In the genomic region with DNA sequence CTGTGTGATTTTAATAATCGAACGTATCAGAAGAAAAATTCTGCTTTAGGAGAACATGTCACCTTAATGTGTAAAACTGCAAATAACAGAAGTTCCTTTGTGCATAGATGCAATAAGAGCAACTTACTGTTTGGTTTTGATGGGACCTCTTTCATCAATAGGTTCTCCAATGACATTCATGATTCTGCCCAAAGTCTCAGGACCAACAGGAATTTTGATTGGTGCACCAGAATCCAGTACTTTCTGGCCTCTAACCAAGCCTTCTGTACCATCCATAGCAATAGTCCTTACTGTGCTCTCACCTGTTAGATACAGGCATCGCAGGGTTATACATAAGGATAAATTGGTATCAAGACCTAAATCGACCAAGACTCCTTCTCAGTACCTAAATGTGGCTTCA, we compare ENCODE assay signal across 8 cellular contexts. TPM values are rescaled to one million over a fixed set of nuclear protein-coding genes. Genes with fewer than 3 reads are reported as not detected.
DNase-seq lines count a peak whose midpoint lies in the region; ATAC-seq and TF ChIP-seq lines count a peak whose summit lies in the region.

No MANE protein-coding gene starts in this region.

- intact Hi-C loops in CD4-positive, alpha-beta memory T cell (cut with micrococcal nuclease): no loop called here

- 58 to 68% methylated on average over 4 of the region's 4 CpGs for WGBS in endodermal cell (ENCODE audit: insufficient coverage in 1 of 2, insufficient read length in 1 of 2), 2 experiments

- H3K9me3 ChIP-seq in CD4-positive, alpha-beta memory T cell (ENCODE audit: control insufficient read depth in 1 of 2, low read length in 2 of 2): no peaks in the 10 kb centered on the region
- H3K9me3 ChIP-seq in NT2/D1 (ENCODE audit: insufficient read depth, low read length) (no peaks in the 10 kb centered on the region), endodermal cell (ENCODE audit: control insufficient read depth, low read length) (no peaks in the 10 kb centered on the region), neuron (ENCODE audit: low read length) (no peaks in the 10 kb centered on the region)

- H3K27me3 ChIP-seq in CD4-positive, alpha-beta memory T cell (ENCODE audit: insufficient read depth, low read length): no peaks in the 10 kb centered on the region
- H3K27me3 ChIP-seq in NT2/D1 (ENCODE audit: insufficient read depth, insufficient read length) (no peaks in the 10 kb centered on the region), endodermal cell (ENCODE audit: control insufficient read depth, insufficient read depth, low read length, poor library complexity, severe bottlenecking) (no peaks in the 10 kb centered on the region), neuron (ENCODE audit: insufficient read depth, low read length) (no peaks in the 10 kb centered on the region)

- peaks cover 40% of the 10 kb centered on the region for H3K36me3 ChIP-seq in CD4-positive, alpha-beta memory T cell (ENCODE audit: insufficient read depth, low read length)
- H3K36me3 ChIP-seq in NT2/D1 (ENCODE audit: insufficient read depth, insufficient read length, low read length) (peaks cover 54% of the 10 kb centered on the region), endodermal cell (ENCODE audit: control insufficient read depth, insufficient read depth, low read length) (peaks cover 49% of the 10 kb centered on the region), neuron (ENCODE audit: insufficient read depth, low read length) (peaks cover 41% of the 10 kb centered on the region)

- ATAC-seq in HG02571 (IDR thresholded peaks at IDR 0.05; ENCODE audit: unreplicated experiment): no peak
- no peak for ATAC-seq in HG03108 (IDR thresholded peaks at IDR 0.05; ENCODE audit: unreplicated experiment)

- TF ChIP-seq CTCF in endodermal cell (conservative IDR thresholded peaks at IDR 0.05): no peak

- peaks cover 33% of the 10 kb centered on the region for H3K4me1 ChIP-seq in CD4-positive, alpha-beta memory T cell (ENCODE audit: insufficient read depth, low read length)
- H3K4me1 ChIP-seq in NT2/D1 (ENCODE audit: insufficient read depth, insufficient read length) (no peaks in the 10 kb centered on the region), endodermal cell (ENCODE audit: control insufficient read depth, insufficient read depth, low read length) (no peaks in the 10 kb centered on the region), neuron (ENCODE audit: insufficient read depth, low read length) (peaks cover 19% of the 10 kb centered on the region)

- H3K9me3 Mint-ChIP-seq in CD4-positive, alpha-beta memory T cell: no peaks in the 10 kb centered on the region
- peaks cover 8% of the 10 kb centered on the region for H3K9me3 Mint-ChIP-seq in endodermal cell

- H3K27ac ChIP-seq in CD4-positive, alpha-beta memory T cell (ENCODE audit: low read depth, low read length): peak overlapping the region; percentile 91
- H3K27ac ChIP-seq in endodermal cell (ENCODE audit: low read depth, low read length): no peak overlapping the region

- CTCF ChIA-PET in CD4-positive, alpha-beta memory T cell (lab: Charles Lee; ENCODE audit: partially characterized antibody): interaction anchor here (1.5 to 3.4 kb wide), 2 partner anchors 9 to 16 kb away, joined by 8 to 38 read pairs; no protein-coding TSS in a partner anchor

- H3K27ac Mint-ChIP-seq in CD4-positive, alpha-beta memory T cell: peak overlapping the region; percentile 78 to 99 (median 98)
- H3K27ac Mint-ChIP-seq in endodermal cell: peak overlapping the region; percentile 95

- peaks cover 29 to 50% of the 10 kb centered on the region in 2 donors for H3K36me3 Mint-ChIP-seq in CD4-positive, alpha-beta memory T cell
- peaks cover 42% of the 10 kb centered on the region for H3K36me3 Mint-ChIP-seq in endodermal cell (ENCODE audit: low read depth)

- no peak for DNase-seq in CD4-positive, alpha-beta memory T cell
- no peak for DNase-seq in NT2/D1 (ENCODE audit: low read depth, low spot score)
- no peak for DNase-seq in endodermal cell
- no peak for DNase-seq in midbrain (lab: John Stamatoyannopoulos, UW)
- no peak for DNase-seq in globus pallidus (ENCODE audit: low spot score)

- H3K4me3 ChIP-seq in CD4-positive, alpha-beta memory T cell (ENCODE audit: low read length in 2 of 2): peak overlapping the region; percentile 95 to 99
- H3K4me3 ChIP-seq in NT2/D1 (ENCODE audit: insufficient read length, low read depth) (peak overlapping the region; percentile 93), endodermal cell (ENCODE audit: low read length) (peak overlapping the region; percentile 100), neuron (ENCODE audit: low read length) (peak overlapping the region; percentile 77)

- H3K4me3 Mint-ChIP-seq in CD4-positive, alpha-beta memory T cell: peak overlapping the region; percentile 68 to 99 (median 97)
- H3K4me3 Mint-ChIP-seq in endodermal cell: peak overlapping the region; percentile 100

- H2AFZ ChIP-seq in neuron (ENCODE audit: low read depth, low read length): no peak overlapping the region

- peaks cover 22 to 47% (median 34%) of the 10 kb centered on the region in 4 donors for H3K4me1 Mint-ChIP-seq in CD4-positive, alpha-beta memory T cell
- peaks cover 7% of the 10 kb centered on the region for H3K4me1 Mint-ChIP-seq in endodermal cell

- POLR2A ChIA-PET in CD4-positive, alpha-beta memory T cell (lab: Charles Lee; ENCODE audit: partially characterized antibody): interaction anchor here (2.4 to 5.5 kb wide), 7 partner anchors 10 to 527 kb away, joined by 5 to 117 read pairs (median 32); a partner anchor contains a TSS

- no peaks in the 10 kb centered on the region for H3K27me3 Mint-ChIP-seq in CD4-positive, alpha-beta memory T cell
- no peaks in the 10 kb centered on the region for H3K27me3 Mint-ChIP-seq in endodermal cell (ENCODE audit: insufficient read depth)

- H3K9ac ChIP-seq in NT2/D1 (ENCODE audit: insufficient read length, low read depth) (peak overlapping the region; percentile 97), endodermal cell (ENCODE audit: extremely low read depth, low read length, poor library complexity, severe bottlenecking) (peak overlapping the region; percentile 95)

RNA-seq across cellular contexts. Expression of a gene that starts 1.1 kb away (rescaled TPM):
- total RNA-seq in CD4-positive, alpha-beta memory T cell: 100 to 1,000 TPM; 243 to 256 TPM
- 1,000 to 10,000 TPM in 1 of 2 donors, 100 to 1,000 TPM in 1; 771 to 1,156 TPM for polyA plus RNA-seq in CD4-positive, alpha-beta memory T cell
- total RNA-seq in endodermal cell: 100 to 1,000 TPM; 653 to 681 TPM
- 736 TPM for polyA plus RNA-seq in endodermal cell (2013, experiment 1 of 2)
- polyA plus RNA-seq in endodermal cell (2013, experiment 2 of 2): 668 TPM

RNA-seq across cellular contexts. Expression of a gene that starts 14.5 kb away (rescaled TPM):
- 100 to 1,000 TPM; 206 to 212 TPM for total RNA-seq in CD4-positive, alpha-beta memory T cell
- polyA plus RNA-seq in CD4-positive, alpha-beta memory T cell: 10 to 100 TPM in 1 of 2 donors, 1 to 10 TPM in 1; 3.8 to 36.6 TPM
- total RNA-seq in endodermal cell: 100 to 1,000 TPM; 125 to 137 TPM
- polyA plus RNA-seq in endodermal cell (2013, experiment 1 of 2): 93.1 TPM
- 89.0 TPM for polyA plus RNA-seq in endodermal cell (2013, experiment 2 of 2)

RNA-seq across cellular contexts. Expression of a gene that starts 43.4 kb away (rescaled TPM):
- total RNA-seq in CD4-positive, alpha-beta memory T cell: 100 to 1,000 TPM; 191 to 195 TPM
- polyA plus RNA-seq in CD4-positive, alpha-beta memory T cell: 100 to 1,000 TPM; 261 to 353 TPM
- 100 to 1,000 TPM; 275 to 320 TPM for total RNA-seq in endodermal cell
- 328 TPM for polyA plus RNA-seq in endodermal cell (2013, experiment 1 of 2)
- polyA plus RNA-seq in endodermal cell (2013, experiment 2 of 2): 314 TPM
